ENCODE assay signal across 13 cellular contexts in the genomic region with DNA sequence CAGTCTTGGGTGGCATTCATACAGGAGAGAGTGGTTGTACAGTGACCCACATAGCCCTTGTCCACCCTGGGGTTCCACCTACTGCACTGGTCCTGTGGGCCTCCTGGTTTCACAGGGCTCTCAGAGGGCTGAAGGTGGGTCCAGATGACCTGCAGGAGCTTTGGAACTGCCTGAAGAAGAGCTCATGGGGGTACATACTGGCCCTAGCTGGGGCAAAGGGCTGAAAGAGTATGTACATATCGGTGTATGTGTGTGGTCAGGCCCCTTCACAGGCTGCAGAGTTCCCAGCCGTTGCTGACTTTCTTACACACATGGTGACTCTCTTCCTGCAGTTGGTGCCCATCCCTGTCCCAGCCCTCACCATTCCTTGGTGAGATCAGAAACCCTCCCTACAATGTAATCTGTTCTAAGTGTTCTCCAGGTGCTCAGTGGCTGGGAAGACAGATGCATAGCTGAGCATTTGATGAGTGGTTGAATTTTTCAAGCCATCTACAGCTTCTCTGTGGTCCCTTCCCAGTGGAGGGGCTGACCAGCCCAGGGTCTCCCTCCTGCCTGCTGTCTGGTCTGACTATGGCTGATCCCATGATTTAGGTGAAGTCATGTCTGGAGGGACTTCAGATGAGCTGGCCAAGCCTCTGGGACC. TPM values are rescaled to one million over a fixed set of nuclear protein-coding genes. Genes with fewer than 3 reads are reported as not detected.
DNase-seq lines count a peak whose midpoint lies in the region; ATAC-seq and TF ChIP-seq lines count a peak whose summit lies in the region.
"Had no signal": no experiment of that assay in that cellular context is flagged by ENCODE, and none has a peak within 500 bp of the region (broad histone marks: within the 10 kb centered on the region; RNA-seq: fewer than 3 reads in every experiment).

No MANE protein-coding gene starts in this region.

- peaks cover 16% of the 10 kb centered on the region for H3F3A ChIP-seq in smooth muscle cell (ENCODE audit: low read depth)

- H3K4me2 ChIP-seq in hepatocyte (no peak overlapping the region), smooth muscle cell (no peak overlapping the region)

- H3K27ac ChIP-seq in hepatocyte: peak overlapping the region; percentile 99
- H3K27ac ChIP-seq in spleen: peak overlapping the region; percentile 39 to 99 (median 96)
- H3K27ac ChIP-seq in smooth muscle cell (ENCODE audit: low read depth): no peak overlapping the region

- DNase-seq in Calu3 (no peak), activated B cell treated with CpG ODN at 0.5 μM for 24 hours (no peak), hepatocyte (ENCODE audit: low spot score) (no peak), spleen (no peak), smooth muscle cell (lab: John Stamatoyannopoulos, UW; ENCODE audit: unreplicated experiment) (no peak), GM13977 (ENCODE audit: low spot score) (no peak), SW 1271 (lab: John Stamatoyannopoulos, UW) (no peak), DMS114 treated with DMSO at 0.1 percent for 48 hours (lab: John Stamatoyannopoulos, UW; ENCODE audit: unreplicated experiment) (no peak)
- DNase-seq: caudate nucleus, esophagus squamous epithelium, MG63, NCI-H2171 treated with DMSO at 0.1 percent for 48 hours, T-helper 9 cell had no signal

- WGBS in hepatocyte (ENCODE audit: low lambda C conversion rate, missing lambda C conversion rate): 100% methylated on average over 2 of the region's 2 CpGs
- 48 to 85% (median 61%) methylated on average over 2 of the region's 2 CpGs for WGBS in spleen, 5 donors
- 97% methylated on average over 2 of the region's 2 CpGs for WGBS in smooth muscle cell (ENCODE audit: low lambda C conversion rate)

- TF ChIP-seq POLR2A in spleen (IDR thresholded peaks at IDR 0.05): no peak

- H3K36me3 ChIP-seq in hepatocyte (replicated peaks; ENCODE audit: insufficient read depth, low read depth) (no peaks in the 10 kb centered on the region), spleen (peaks cover 0 to 16% (median 4%) of the 10 kb centered on the region in 6 donors), smooth muscle cell (ENCODE audit: low read depth) (no peaks in the 10 kb centered on the region)
- H3K36me3 ChIP-seq: MG63 had no signal

- no peak for ATAC-seq in activated B cell treated with CpG ODN at 0.5 μM for 24 hours (ENCODE audit: low read depth)

- H3K4me3 Mint-ChIP-seq in Calu3 (ENCODE audit: low read depth, unreplicated experiment) (no peak overlapping the region), activated B cell treated with CpG ODN at 0.5 μM for 24 hours (no peak overlapping the region)

- intact Hi-C loops in Calu3 (cut with micrococcal nuclease; ENCODE audit: unreplicated experiment) (loop anchor here (5.0 kb wide), 1 partner anchor 275 kb away; a partner anchor contains a TSS), activated B cell treated with CpG ODN at 0.5 μM for 24 hours (cut with micrococcal nuclease) (loop anchor here (10.0 kb wide), 1 partner anchor 1482 kb away; a partner anchor contains a TSS), spleen (cut with DNase I; ENCODE audit: low total_unique reads) (no loop called here)

- H3K9me2 ChIP-seq in hepatocyte (replicated peaks; ENCODE audit: insufficient read depth): no peaks in the 10 kb centered on the region

- no TSS peak for BruUV-seq in Calu3 (replicated peaks; lab: Mats Ljungman, UMichigan)

- H2AFZ ChIP-seq in hepatocyte (no peak overlapping the region), smooth muscle cell (ENCODE audit: low read depth) (no peak overlapping the region)

- H3K27me3 ChIP-seq in hepatocyte (no peaks in the 10 kb centered on the region), spleen (replicated peaks in 1 of 7) (no peaks in the 10 kb centered on the region), smooth muscle cell (ENCODE audit: low read depth) (no peaks in the 10 kb centered on the region)
- H3K27me3 ChIP-seq: esophagus squamous epithelium, MG63 had no signal

- CTCF ChIA-PET in Calu3 (lab: Charles Lee) (interaction anchor here (0.9 to 1.3 kb wide), 2 partner anchors 9 to 266 kb away, joined by 3 to 5 read pairs; no protein-coding TSS in a partner anchor), activated B cell treated with CpG ODN at 0.5 μM for 24 hours (lab: Charles Lee) (interaction anchor here (1.0 to 3.8 kb wide), 3 partner anchors 9 to 147 kb away, joined by 3 to 54 read pairs (median 6); no protein-coding TSS in a partner anchor)

- TF ChIP-seq CTCF in Calu3 (IDR thresholded peaks at IDR 0.05; ENCODE audit: unreplicated experiment): no peak
- TF ChIP-seq CTCF in activated B cell treated with CpG ODN at 0.5 μM for 24 hours (IDR thresholded peaks at IDR 0.05): no peak
- TF ChIP-seq CTCF in hepatocyte (IDR thresholded peaks at IDR 0.05; ENCODE audit: poor library complexity): no peak
- no peak for TF ChIP-seq CTCF in spleen (IDR thresholded peaks at IDR 0.05 in 8 of 11, conservative IDR thresholded peaks at IDR 0.05 in 3 of 11)
- no peak for TF ChIP-seq CTCF in smooth muscle cell (IDR thresholded peaks at IDR 0.05; ENCODE audit: borderline replicate concordance, insufficient read depth, poor library complexity, severe bottlenecking)
- TF ChIP-seq CTCF in GM13977 (IDR thresholded peaks at IDR 0.05; ENCODE audit: extremely low read depth, insufficient read depth, missing control alignments): no peak

- H4K20me1 ChIP-seq in hepatocyte (ENCODE audit: insufficient read depth, poor library complexity, severe bottlenecking) (peaks cover 15% of the 10 kb centered on the region), smooth muscle cell (ENCODE audit: low read depth) (peaks cover 15% of the 10 kb centered on the region)

- H3K27ac Mint-ChIP-seq in Calu3 (ENCODE audit: unreplicated experiment) (peak overlapping the region; percentile 75), activated B cell treated with CpG ODN at 0.5 μM for 24 hours (peak overlapping the region; percentile 92)

- H3K9me3 ChIP-seq in hepatocyte (ENCODE audit: low read depth): no peaks in the 10 kb centered on the region
- no peaks in the 10 kb centered on the region for H3K9me3 ChIP-seq in spleen
- H3K9me3 ChIP-seq in smooth muscle cell (replicated peaks; ENCODE audit: low read depth): no peaks in the 10 kb centered on the region
- H3K9me3 ChIP-seq: esophagus squamous epithelium, MG63 had no signal

- H3K79me2 ChIP-seq in hepatocyte (peaks cover 20% of the 10 kb centered on the region), smooth muscle cell (ENCODE audit: low read depth) (peaks cover 18% of the 10 kb centered on the region)

- H3K4me1 ChIP-seq in hepatocyte (ENCODE audit: insufficient read depth) (peaks cover 24% of the 10 kb centered on the region), spleen (peaks cover 70 to 88% (median 83%) of the 10 kb centered on the region in 6 donors), smooth muscle cell (ENCODE audit: low read depth) (peaks cover 25% of the 10 kb centered on the region)

- no peaks in the 10 kb centered on the region for H3K27me3 Mint-ChIP-seq in Calu3 (ENCODE audit: unreplicated experiment)
- no peaks in the 10 kb centered on the region for H3K27me3 Mint-ChIP-seq in activated B cell treated with CpG ODN at 0.5 μM for 24 hours

- peaks cover 20% of the 10 kb centered on the region for H3K4me1 Mint-ChIP-seq in Calu3 (ENCODE audit: low read depth, unreplicated experiment)
- H3K4me1 Mint-ChIP-seq in activated B cell treated with CpG ODN at 0.5 μM for 24 hours: peaks cover 80% of the 10 kb centered on the region

- H3K9me3 Mint-ChIP-seq in Calu3 (ENCODE audit: low read depth, unreplicated experiment) (no peaks in the 10 kb centered on the region), activated B cell treated with CpG ODN at 0.5 μM for 24 hours (no peaks in the 10 kb centered on the region)

- no peak overlapping the region for H3K9ac ChIP-seq in smooth muscle cell (ENCODE audit: low read depth)

- in situ Hi-C loops in GM13977 (cut with MboI; ENCODE audit: low pct_unique_long_range_greater_than_20kb, low sequenced_read_pairs, unreplicated experiment): no loop called here

- POLR2A ChIA-PET in activated B cell treated with CpG ODN at 0.5 μM for 24 hours (lab: Charles Lee): interaction anchor here (3.2 to 6.1 kb wide), 2 partner anchors 10 kb away, joined by 15 to 211 read pairs; no protein-coding TSS in a partner anchor

- H3K36me3 Mint-ChIP-seq in Calu3 (ENCODE audit: insufficient read depth, unreplicated experiment): peaks cover 32% of the 10 kb centered on the region
- peaks cover 37% of the 10 kb centered on the region for H3K36me3 Mint-ChIP-seq in activated B cell treated with CpG ODN at 0.5 μM for 24 hours (ENCODE audit: low read depth)

- no peak overlapping the region for H3K4me3 ChIP-seq in hepatocyte
- H3K4me3 ChIP-seq in spleen: no peak overlapping the region
- H3K4me3 ChIP-seq in smooth muscle cell: no peak overlapping the region
- H3K4me3 ChIP-seq: esophagus squamous epithelium, MG63 had no signal

RNA-seq across cellular contexts. Expression of a gene that starts 2.5 kb away (rescaled TPM):
- total RNA-seq in Calu3 (2022): 39.3 and 39.9 TPM in 2 replicates
- 64.8 and 72.0 TPM in 2 replicates for total RNA-seq in activated B cell treated with CpG ODN at 0.5 μM for 24 hours
- total RNA-seq in hepatocyte: 33.3 and 35.9 TPM in 2 replicates
- 13.1 and 15.1 TPM in 2 replicates for polyA plus RNA-seq in hepatocyte
- 10 to 100 TPM; 64.4 to 89.7 (median 68.5) TPM for total RNA-seq in spleen
- polyA plus RNA-seq in spleen: 10 to 100 TPM; 12.4 to 13.1 (median 12.7) TPM
- total RNA-seq in smooth muscle cell: 30.2 and 32.4 TPM in 2 replicates
- polyA plus RNA-seq in smooth muscle cell: 14.7 and 15.2 TPM in 2 replicates

RNA-seq across cellular contexts. Expression of a gene that starts 59.6 kb away (rescaled TPM):
- total RNA-seq in Calu3 (2022) (31.7 and 33.5 TPM in 2 replicates), activated B cell treated with CpG ODN at 0.5 μM for 24 hours (54.2 and 62.0 TPM in 2 replicates), hepatocyte (11.8 and 12.2 TPM in 2 replicates), spleen (10 to 100 TPM; 22.3 to 31.7 (median 27.6) TPM), smooth muscle cell (9.5 and 12.1 TPM in 2 replicates)
- polyA plus RNA-seq in hepatocyte (15.6 and 18.0 TPM in 2 replicates), spleen (10 to 100 TPM; 17.4 to 28.8 (median 25.2) TPM), smooth muscle cell (23.5 and 25.6 TPM in 2 replicates)

RNA-seq across cellular contexts. Expression of a gene that starts 59.7 kb away (rescaled TPM):
- 16.8 and 21.5 TPM in 2 replicates for total RNA-seq in Calu3 (2022)
- 19.2 and 19.7 TPM in 2 replicates for total RNA-seq in activated B cell treated with CpG ODN at 0.5 μM for 24 hours
- 8.6 and 11.1 TPM in 2 replicates for total RNA-seq in hepatocyte
- 12.5 and 15.0 TPM in 2 replicates for polyA plus RNA-seq in hepatocyte
- 10 to 100 TPM in 5 of 7 donors, 1 to 10 TPM in 2; 8.6 to 12.7 (median 10.3) TPM for total RNA-seq in spleen
- polyA plus RNA-seq in spleen: 10 to 100 TPM; 15.8 to 19.0 (median 17.6) TPM
- total RNA-seq in smooth muscle cell: 6.0 and 6.7 TPM in 2 replicates
- 7.0 and 9.0 TPM in 2 replicates for polyA plus RNA-seq in smooth muscle cell
